Comparison of ENCODE assay signal across 1 cellular context in genomic region chr2:74198461-74199274, GRCh38.
A peak's percentile ranks its signal among the peaks of the same experiment; 100 is the strongest.
TF ChIP-seq lines count a peak whose summit lies in the region.

MTHFD2 (plus strand) TSS chr2:74198615; CDS start chr2:74198642, 27 bp downstream.

TF ChIP-seq in K562, 482 proteins besides CTCF, POLR2A, EP300 and RAD21 (continued from another document and continues in another):
- TF ChIP-seq ZNF318 (IDR thresholded peaks at IDR 0.05; ENCODE audit: borderline replicate concordance in 1 of 2, low read depth in 1 of 2) = no peak
- TF ChIP-seq FOXA1 (IDR thresholded peaks at IDR 0.05; ENCODE audit: borderline replicate concordance) = no peak
- TF ChIP-seq REST (CRISPR knock-in tag; IDR thresholded peaks at IDR 0.05; ENCODE audit: low read depth) = peak; percentile 70
- TF ChIP-seq SP2 (IDR thresholded peaks at IDR 0.05; ENCODE audit: extremely low read depth, low read depth, low read length, poor library complexity, severe bottlenecking) = peak; percentile 63
- TF ChIP-seq MAFK (IDR thresholded peaks at IDR 0.05; ENCODE audit: low read length) = no peak
- TF ChIP-seq JUN (IDR thresholded peaks at IDR 0.05; ENCODE audit: borderline replicate concordance, low read depth, low read length) = no peak; the same call in 1 of the 2 replicates
- 0 out of 2 replicates have a peak, but pooled peaks have one; percentile 80 for TF ChIP-seq JUN (CRISPR knock-in tag; IDR thresholded peaks at IDR 0.05; ENCODE audit: borderline replicate concordance)
- TF ChIP-seq ZBTB49 (CRISPR knock-in tag; IDR thresholded peaks at IDR 0.05; ENCODE audit: borderline replicate concordance) = peak; percentile 21; the same call in 1 of the 2 replicates
- peak; percentile 97; the same call in 1 of the 2 replicates for TF ChIP-seq GTF2E2 (tag; IDR thresholded peaks at IDR 0.05)
- no peak for TF ChIP-seq ZNF407 (IDR thresholded peaks at IDR 0.05; ENCODE audit: low read depth)
- TF ChIP-seq HBP1 (CRISPR knock-in tag; IDR thresholded peaks at IDR 0.05) = peak; percentile 81; the same call in 1 of the 2 replicates
- 0 out of 2 replicates have a peak, but pooled peaks have one; percentile 35 for TF ChIP-seq SAFB (IDR thresholded peaks at IDR 0.05; ENCODE audit: borderline replicate concordance, low read depth, low read length)
- TF ChIP-seq E4F1 (CRISPR knock-in tag; IDR thresholded peaks at IDR 0.05; ENCODE audit: borderline replicate concordance) = no peak
- peak; percentile 99 for TF ChIP-seq L3MBTL2 (IDR thresholded peaks at IDR 0.05)
- no peak for TF ChIP-seq CBX5 (IDR thresholded peaks at IDR 0.05; ENCODE audit: borderline replicate concordance, low read depth)
- TF ChIP-seq TRIM28 (IDR thresholded peaks at IDR 0.05) = no peak
- TF ChIP-seq EP400 (IDR thresholded peaks at IDR 0.05) = peak; percentile 100
- TF ChIP-seq YBX1 (IDR thresholded peaks at IDR 0.05) = no peak
- peak; percentile 91 for TF ChIP-seq TAF7 (tag; IDR thresholded peaks at IDR 0.05)
